ENCODE assay signal across 2 cellular contexts in the genomic region with DNA sequence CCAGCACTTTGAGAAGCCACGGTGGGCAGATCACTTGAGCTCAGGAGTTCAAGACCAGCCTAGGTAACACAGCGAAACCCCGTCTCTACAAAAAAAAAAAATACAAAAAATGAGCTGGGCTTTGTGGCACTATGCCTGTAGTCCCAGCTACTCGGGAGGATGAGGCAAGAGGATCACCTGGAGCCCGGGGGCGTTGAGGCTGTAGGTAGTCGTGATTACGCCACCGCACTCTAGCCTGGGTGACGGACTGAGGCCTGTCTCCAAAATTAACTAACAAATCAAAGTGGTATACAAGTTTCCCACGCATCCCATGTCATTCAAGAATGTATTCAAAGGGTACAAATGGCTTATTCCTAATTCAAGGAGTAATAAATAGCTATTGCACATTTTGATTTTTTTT.
A peak's percentile ranks its signal among the peaks of the same experiment; 100 is the strongest.
TF ChIP-seq lines count a peak whose summit lies in the region.

No MANE protein-coding gene starts in this region.

TF ChIP-seq in HEK293, 187 proteins besides CTCF, POLR2A, EP300 and RAD21:
- TF ChIP-seq ZNF362 (tag by site-specific recombination; IDR thresholded peaks at IDR 0.05) (0 out of 2 replicates have a peak, but pooled peaks have one; percentile 9), ZNF10 (tag by site-specific recombination; IDR thresholded peaks at IDR 0.05) (no peak), ZSCAN30 (tag by site-specific recombination; IDR thresholded peaks at IDR 0.05) (no peak), EGR2 (tag by site-specific recombination; IDR thresholded peaks at IDR 0.05; ENCODE audit: low read depth) (peak; percentile 49), ZNF544 (tag by site-specific recombination; IDR thresholded peaks at IDR 0.05) (no peak)

TF ChIP-seq in WTC11, 78 proteins besides CTCF, POLR2A, EP300 and RAD21 (continued from another document):
- no peak for TF ChIP-seq E2F1 (CRISPR knock-in tag; IDR thresholded peaks at IDR 0.05)
- TF ChIP-seq, protein P1, sequence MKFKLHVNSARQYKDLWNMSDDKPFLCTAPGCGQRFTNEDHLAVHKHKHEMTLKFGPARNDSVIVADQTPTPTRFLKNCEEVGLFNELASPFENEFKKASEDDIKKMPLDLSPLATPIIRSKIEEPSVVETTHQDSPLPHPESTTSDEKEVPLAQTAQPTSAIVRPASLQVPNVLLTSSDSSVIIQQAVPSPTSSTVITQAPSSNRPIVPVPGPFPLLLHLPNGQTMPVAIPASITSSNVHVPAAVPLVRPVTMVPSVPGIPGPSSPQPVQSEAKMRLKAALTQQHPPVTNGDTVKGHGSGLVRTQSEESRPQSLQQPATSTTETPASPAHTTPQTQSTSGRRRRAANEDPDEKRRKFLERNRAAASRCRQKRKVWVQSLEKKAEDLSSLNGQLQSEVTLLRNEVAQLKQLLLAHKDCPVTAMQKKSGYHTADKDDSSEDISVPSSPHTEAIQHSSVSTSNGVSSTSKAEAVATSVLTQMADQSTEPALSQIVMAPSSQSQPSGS (CRISPR knock-in tag; IDR thresholded peaks at IDR 0.05; ENCODE audit: borderline replicate concordance, low read depth) = no peak
- TF ChIP-seq, protein P2, sequence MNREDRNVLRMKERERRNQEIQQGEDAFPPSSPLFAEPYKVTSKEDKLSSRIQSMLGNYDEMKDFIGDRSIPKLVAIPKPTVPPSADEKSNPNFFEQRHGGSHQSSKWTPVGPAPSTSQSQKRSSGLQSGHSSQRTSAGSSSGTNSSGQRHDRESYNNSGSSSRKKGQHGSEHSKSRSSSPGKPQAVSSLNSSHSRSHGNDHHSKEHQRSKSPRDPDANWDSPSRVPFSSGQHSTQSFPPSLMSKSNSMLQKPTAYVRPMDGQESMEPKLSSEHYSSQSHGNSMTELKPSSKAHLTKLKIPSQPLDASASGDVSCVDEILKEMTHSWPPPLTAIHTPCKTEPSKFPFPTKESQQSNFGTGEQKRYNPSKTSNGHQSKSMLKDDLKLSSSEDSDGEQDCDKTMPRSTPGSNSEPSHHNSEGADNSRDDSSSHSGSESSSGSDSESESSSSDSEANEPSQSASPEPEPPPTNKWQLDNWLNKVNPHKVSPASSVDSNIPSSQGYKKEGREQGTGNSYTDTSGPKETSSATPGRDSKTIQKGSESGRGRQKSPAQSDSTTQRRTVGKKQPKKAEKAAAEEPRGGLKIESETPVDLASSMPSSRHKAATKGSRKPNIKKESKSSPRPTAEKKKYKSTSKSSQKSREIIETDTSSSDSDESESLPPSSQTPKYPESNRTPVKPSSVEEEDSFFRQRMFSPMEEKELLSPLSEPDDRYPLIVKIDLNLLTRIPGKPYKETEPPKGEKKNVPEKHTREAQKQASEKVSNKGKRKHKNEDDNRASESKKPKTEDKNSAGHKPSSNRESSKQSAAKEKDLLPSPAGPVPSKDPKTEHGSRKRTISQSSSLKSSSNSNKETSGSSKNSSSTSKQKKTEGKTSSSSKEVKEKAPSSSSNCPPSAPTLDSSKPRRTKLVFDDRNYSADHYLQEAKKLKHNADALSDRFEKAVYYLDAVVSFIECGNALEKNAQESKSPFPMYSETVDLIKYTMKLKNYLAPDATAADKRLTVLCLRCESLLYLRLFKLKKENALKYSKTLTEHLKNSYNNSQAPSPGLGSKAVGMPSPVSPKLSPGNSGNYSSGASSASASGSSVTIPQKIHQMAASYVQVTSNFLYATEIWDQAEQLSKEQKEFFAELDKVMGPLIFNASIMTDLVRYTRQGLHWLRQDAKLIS (CRISPR knock-in tag; IDR thresholded peaks at IDR 0.05; ENCODE audit: borderline replicate concordance) = no peak
- no peak for TF ChIP-seq ZNF671 (CRISPR knock-in tag; IDR thresholded peaks at IDR 0.05)
- TF ChIP-seq NFATC4 (CRISPR knock-in tag; IDR thresholded peaks at IDR 0.05) = no peak
- no peak for TF ChIP-seq CREB1 (CRISPR knock-in tag; IDR thresholded peaks at IDR 0.05)
- no peak for TF ChIP-seq IRF2 (CRISPR knock-in tag; IDR thresholded peaks at IDR 0.05; ENCODE audit: borderline replicate concordance, low read depth)
- TF ChIP-seq USF1 (CRISPR knock-in tag; IDR thresholded peaks at IDR 0.05) = no peak
- no peak for TF ChIP-seq ZNF396 (CRISPR knock-in tag; IDR thresholded peaks at IDR 0.05; ENCODE audit: borderline replicate concordance)
- TF ChIP-seq ZNF138 (CRISPR knock-in tag; conservative IDR thresholded peaks at IDR 0.05) = no peak
- TF ChIP-seq FOXP4 (CRISPR knock-in tag; IDR thresholded peaks at IDR 0.05) = no peak
- no peak for TF ChIP-seq ERG (CRISPR knock-in tag; IDR thresholded peaks at IDR 0.05)
- no peak for TF ChIP-seq NFE2L1 (CRISPR knock-in tag; IDR thresholded peaks at IDR 0.05)
- no peak for TF ChIP-seq NR2C2 (CRISPR knock-in tag; IDR thresholded peaks at IDR 0.05)
